Comparison of ENCODE assay signal across 15 cellular contexts in genomic region chr2:241935314-241935713, GRCh38.
DNase-seq lines count a peak whose midpoint lies in the region; ATAC-seq lines count a peak whose summit lies in the region.
"Had no signal": no experiment of that assay in that cellular context is flagged by ENCODE, and none has a peak within 500 bp of the region (broad histone marks: within the 10 kb centered on the region; RNA-seq: fewer than 3 reads in every experiment).

No MANE protein-coding gene starts in this region.

- no peak for DNase-seq in activated T-cell treated with anti-CD3 and anti-CD28 coated beads, Interleukin-2, amount 50 U/mL, for 4 hours
- no peak for DNase-seq in activated T-cell treated with anti-CD3 and anti-CD28 coated beads, Interleukin-2, amount 50 U/mL, for 48 hours
- peak; percentile 48 for DNase-seq in MV-4-11 (lab: John Stamatoyannopoulos, UW)
- peak; percentile 75 for DNase-seq in dedifferentiated amniotic fluid mesenchymal stem cell (ENCODE audit: extremely low spot score)
- DNase-seq in stromal cell of bone marrow (ENCODE audit: low read depth) = peak; percentile 41
- DNase-seq in stimulated activated CD4-positive, alpha-beta T cell treated with anti-CD3 and anti-CD28 coated beads, Interleukin-4, amount 100 ng/mL, for 4 hours = no peak
- DNase-seq in DMS79 (lab: John Stamatoyannopoulos, UW) = no peak
- DNase-seq: activated CD4-positive, CD25-positive, alpha-beta regulatory T cell; DMS 273 treated with DMSO at 0.1 percent for 48 hours; dorsolateral prefrontal cortex; gastrocnemius medialis; NCI-H1092 treated with DMSO at 0.1 percent for 48 hours; SW 1271 had no signal

- H3K4me3 Mint-ChIP-seq in activated T-cell treated with anti-CD3 and anti-CD28 coated beads, Interleukin-2, amount 50 U/mL, for 4 hours = no peak overlapping the region
- H3K4me3 Mint-ChIP-seq: stimulated activated naive CD8-positive, alpha-beta T cell treated with anti-CD3 and anti-CD28 coated beads, Interleukin-15, Interleukin-2, amounts not matched to agents 100 ng/mL and 50 ng/mL, for 24 hours had no signal

- H3K36me3 Mint-ChIP-seq in activated T-cell treated with anti-CD3 and anti-CD28 coated beads, Interleukin-2, amount 50 U/mL, for 4 hours (ENCODE audit: insufficient read depth) = no peaks in the 10 kb centered on the region

- peak; percentile 25 to 76 for ATAC-seq in activated T-cell treated with anti-CD3 and anti-CD28 coated beads, Interleukin-2, amount 50 U/mL, for 4 hours
- ATAC-seq in HG03025 (IDR thresholded peaks at IDR 0.05; ENCODE audit: low FRiP score, unreplicated experiment) = no peak
- ATAC-seq: gastrocnemius medialis had no signal

- peaks cover 14% of the 10 kb centered on the region for H3K4me1 Mint-ChIP-seq in activated T-cell treated with anti-CD3 and anti-CD28 coated beads, Interleukin-2, amount 50 U/mL, for 4 hours (ENCODE audit: low read depth)

- no peaks in the 10 kb centered on the region for H3K27me3 Mint-ChIP-seq in activated T-cell treated with anti-CD3 and anti-CD28 coated beads, Interleukin-2, amount 50 U/mL, for 4 hours (ENCODE audit: low read depth)
- H3K27me3 Mint-ChIP-seq: stimulated activated naive CD8-positive, alpha-beta T cell treated with anti-CD3 and anti-CD28 coated beads, Interleukin-15, Interleukin-2, amounts not matched to agents 100 ng/mL and 50 ng/mL, for 24 hours had no signal

- H3K9me3 Mint-ChIP-seq in activated T-cell treated with anti-CD3 and anti-CD28 coated beads, Interleukin-2, amount 50 U/mL, for 4 hours = peaks cover 2% of the 10 kb centered on the region

Comparison
In these comparisons a context has a peak if more than half of its experiments do, and no peak if none do; other contexts are left out.
1. DNase-seq: peak in MV-4-11 (single experiment), dedifferentiated amniotic fluid mesenchymal stem cell (single experiment) and stromal cell of bone marrow (single experiment); none in activated T-cell treated with anti-CD3 and anti-CD28 coated beads, Interleukin-2, amount 50 U/mL, for 4 hours (single experiment), activated T-cell treated with anti-CD3 and anti-CD28 coated beads, Interleukin-2, amount 50 U/mL, for 48 hours (0 of 2), stimulated activated CD4-positive, alpha-beta T cell treated with anti-CD3 and anti-CD28 coated beads, Interleukin-4, amount 100 ng/mL, for 4 hours (0 of 2) and DMS79 (single experiment).